In genomic region chr6:26531897-26532296, GRCh38 we compare ENCODE assay signal across 13 cellular contexts. TPM values are rescaled to one million over a fixed set of nuclear protein-coding genes. Genes with fewer than 3 reads are reported as not detected.
DNase-seq lines count a peak whose midpoint lies in the region; TF ChIP-seq lines count a peak whose summit lies in the region.
"Had no signal": no experiment of that assay in that cellular context is flagged by ENCODE, and none has a peak within 500 bp of the region (broad histone marks: within the 10 kb centered on the region; RNA-seq: fewer than 3 reads in every experiment).

No MANE protein-coding gene starts in this region.

- POLR2A ChIA-PET in activated CD4-positive, alpha-beta memory T cell treated with anti-CD3 and anti-CD28 coated beads for 36 hours (lab: Charles Lee): interaction anchor here (0.6 to 2.1 kb wide), 2 partner anchors 9 to 58 kb away, joined by 3 to 9 read pairs; no protein-coding TSS in a partner anchor

- H2AK5ac ChIP-seq in mesenchymal stem cell (ENCODE audit: low read length, severe bottlenecking): peak overlapping the region; percentile 89

- no peak overlapping the region for H2AFZ ChIP-seq in mesenchymal stem cell (ENCODE audit: low read depth, low read length)

- no peak for TF ChIP-seq CTCF in tibial artery (IDR thresholded peaks at IDR 0.05)

- H3K27ac ChIP-seq in mesenchymal stem cell (ENCODE audit: low read length, poor library complexity, severe bottlenecking): peak overlapping the region; percentile 100
- H3K27ac ChIP-seq in tibial artery: peak overlapping the region; percentile 74 to 83

- WGBS in mesenchymal stem cell: 100% methylated on average over 1 of the region's 1 CpG

- no peak overlapping the region for H2BK5ac ChIP-seq in mesenchymal stem cell (ENCODE audit: low read depth, low read length, poor library complexity, severe bottlenecking)

- intact Hi-C loops in activated CD4-positive, alpha-beta memory T cell treated with anti-CD3 and anti-CD28 coated beads for 36 hours (cut with micrococcal nuclease): loop anchor here (1.0 to 10.0 kb wide), 7 partner anchors 11 to 973 kb away; a partner anchor contains a TSS
- intact Hi-C loops in tibial artery (cut with DNase I; ENCODE audit: low total_unique reads): loop anchor here (10.0 kb wide), 1 partner anchor 943 kb away; the partner anchor contains the start of gene ZNF184

- H3K9me3 Mint-ChIP-seq in activated naive CD4-positive, alpha-beta T cell treated with anti-CD3 and anti-CD28 coated beads, Interleukin-2, amount 50 U/mL, for 24 hours: no peaks in the 10 kb centered on the region
- H3K9me3 Mint-ChIP-seq in activated CD4-positive, alpha-beta memory T cell treated with anti-CD3 and anti-CD28 coated beads for 36 hours: no peaks in the 10 kb centered on the region

- peaks cover 5% of the 10 kb centered on the region for H3K4me1 ChIP-seq in mesenchymal stem cell (ENCODE audit: control insufficient read depth, insufficient read depth, low read depth, low read length)
- peaks cover 0 to 32% (median 12%) of the 10 kb centered on the region in 4 donors for H3K4me1 ChIP-seq in tibial artery
- H3K4me1 ChIP-seq: BE2C had no signal

- H3K18ac ChIP-seq in mesenchymal stem cell (ENCODE audit: low read depth in 1 of 2, low read length in 2 of 2): no peak overlapping the region

- no peak overlapping the region for H4K8ac ChIP-seq in mesenchymal stem cell (ENCODE audit: low read length)

- H3K27me3 ChIP-seq in mesenchymal stem cell (ENCODE audit: control insufficient read depth in 1 of 2, insufficient read depth in 1 of 2, low read length in 2 of 2) (no peaks in the 10 kb centered on the region), tibial artery (no peaks in the 10 kb centered on the region)
- H3K27me3 ChIP-seq: BE2C had no signal

- H3K27me3 Mint-ChIP-seq in activated naive CD4-positive, alpha-beta T cell treated with anti-CD3 and anti-CD28 coated beads, Interleukin-2, amount 50 U/mL, for 24 hours: no peaks in the 10 kb centered on the region
- H3K27me3 Mint-ChIP-seq in activated CD4-positive, alpha-beta memory T cell treated with anti-CD3 and anti-CD28 coated beads for 36 hours: no peaks in the 10 kb centered on the region

- H3K4me1 Mint-ChIP-seq in activated naive CD4-positive, alpha-beta T cell treated with anti-CD3 and anti-CD28 coated beads, Interleukin-2, amount 50 U/mL, for 24 hours: peaks cover 61% of the 10 kb centered on the region
- H3K4me1 Mint-ChIP-seq in activated CD4-positive, alpha-beta memory T cell treated with anti-CD3 and anti-CD28 coated beads for 36 hours (ENCODE audit: low read depth): peaks cover 37% of the 10 kb centered on the region

- H3K4me2 ChIP-seq in mesenchymal stem cell (ENCODE audit: low read length, poor library complexity, severe bottlenecking): no peak overlapping the region

- no peak overlapping the region for H2BK12ac ChIP-seq in mesenchymal stem cell (ENCODE audit: low read length in 2 of 2)

- no peak overlapping the region for H4K91ac ChIP-seq in mesenchymal stem cell (ENCODE audit: low read length)

- no peak for DNase-seq in activated naive CD4-positive, alpha-beta T cell (lab: John Stamatoyannopoulos, UW)
- no peak for DNase-seq in activated CD4-positive, alpha-beta memory T cell treated with anti-CD3 and anti-CD28 coated beads for 36 hours
- no peak for DNase-seq in mesenchymal stem cell
- DNase-seq in tibial artery: no peak
- DNase-seq in COLO829 (ENCODE audit: low spot score): no peak
- no peak for DNase-seq in NCI-H748 treated with DMSO at 0.1 percent for 48 hours (lab: John Stamatoyannopoulos, UW)
- DNase-seq in SW 1271 (lab: John Stamatoyannopoulos, UW): no peak
- DNase-seq: BE2C; NCI-H1930; stimulated activated CD8-positive, alpha-beta memory T cell treated with anti-CD3 and anti-CD28 coated beads, Interleukin-4, amount 100 ng/mL, for 48 hours had no signal

- peaks cover 2% of the 10 kb centered on the region for H3K36me3 Mint-ChIP-seq in activated naive CD4-positive, alpha-beta T cell treated with anti-CD3 and anti-CD28 coated beads, Interleukin-2, amount 50 U/mL, for 24 hours
- peaks cover 5% of the 10 kb centered on the region for H3K36me3 Mint-ChIP-seq in activated CD4-positive, alpha-beta memory T cell treated with anti-CD3 and anti-CD28 coated beads for 36 hours

- H3K4me3 ChIP-seq in mesenchymal stem cell (ENCODE audit: insufficient read depth in 1 of 2, low read depth in 1 of 2, low read length in 2 of 2) (no peak overlapping the region), tibial artery (no peak overlapping the region)

- H3K9me3 ChIP-seq in mesenchymal stem cell (ENCODE audit: control insufficient read depth, low read length) (no peaks in the 10 kb centered on the region), tibial artery (no peaks in the 10 kb centered on the region)
- H3K9me3 ChIP-seq: BE2C had no signal

- no peak overlapping the region for H3K23ac ChIP-seq in mesenchymal stem cell (ENCODE audit: low read length in 2 of 2)

- no peak overlapping the region for H3K4ac ChIP-seq in mesenchymal stem cell (ENCODE audit: low read depth in 1 of 2, low read length in 2 of 2)

- no peak overlapping the region for H2BK120ac ChIP-seq in mesenchymal stem cell (ENCODE audit: low read depth, low read length)

- H3K9ac ChIP-seq in mesenchymal stem cell (ENCODE audit: low read length): no peak overlapping the region

- H3K79me1 ChIP-seq in mesenchymal stem cell (replicated peaks; ENCODE audit: low read length, poor library complexity, severe bottlenecking): no peaks in the 10 kb centered on the region

- H3K27ac Mint-ChIP-seq in activated naive CD4-positive, alpha-beta T cell treated with anti-CD3 and anti-CD28 coated beads, Interleukin-2, amount 50 U/mL, for 24 hours: peak overlapping the region; percentile 98
- H3K27ac Mint-ChIP-seq in activated CD4-positive, alpha-beta memory T cell treated with anti-CD3 and anti-CD28 coated beads for 36 hours: peak overlapping the region; percentile 92

- no peaks in the 10 kb centered on the region for H3K36me3 ChIP-seq in mesenchymal stem cell (ENCODE audit: control insufficient read depth in 1 of 2, insufficient read depth in 2 of 2, low read depth in 1 of 2, low read length in 2 of 2)
- H3K36me3 ChIP-seq in tibial artery: no peaks in the 10 kb centered on the region
- H3K36me3 ChIP-seq: BE2C had no signal

- peak overlapping the region; percentile 99 for H3K4me3 Mint-ChIP-seq in activated naive CD4-positive, alpha-beta T cell treated with anti-CD3 and anti-CD28 coated beads, Interleukin-2, amount 50 U/mL, for 24 hours
- no peak overlapping the region for H3K4me3 Mint-ChIP-seq in activated CD4-positive, alpha-beta memory T cell treated with anti-CD3 and anti-CD28 coated beads for 36 hours

- CTCF ChIA-PET in activated CD4-positive, alpha-beta memory T cell treated with anti-CD3 and anti-CD28 coated beads for 36 hours (lab: Charles Lee): interaction anchor here (2.2 to 2.3 kb wide), 2 partner anchors 12 to 190 kb away, joined by 9 read pairs; no protein-coding TSS in a partner anchor

- no peak overlapping the region for H3K14ac ChIP-seq in mesenchymal stem cell (ENCODE audit: low read length in 2 of 2)

- no peak overlapping the region for H2BK15ac ChIP-seq in mesenchymal stem cell (ENCODE audit: low read depth, poor library complexity, severe bottlenecking)

RNA-seq across cellular contexts. Expression of gene HMGN4, which starts 6.3 kb away (rescaled TPM):
- 10 to 100 TPM; 93.2 to 96.0 TPM for total RNA-seq in activated CD4-positive, alpha-beta memory T cell treated with anti-CD3 and anti-CD28 coated beads for 36 hours
- 34.2 TPM for polyA plus RNA-seq in mesenchymal stem cell (2013, experiment 1 of 2)
- 32.7 TPM for polyA plus RNA-seq in mesenchymal stem cell (2013, experiment 2 of 2)

RNA-seq across cellular contexts. Expression of gene BTN1A1, which starts 31.8 kb away (rescaled TPM):
- total RNA-seq in activated CD4-positive, alpha-beta memory T cell treated with anti-CD3 and anti-CD28 coated beads for 36 hours: not detected
- not detected for polyA plus RNA-seq in mesenchymal stem cell (2013, experiment 1 of 2)
- polyA plus RNA-seq in mesenchymal stem cell (2013, experiment 2 of 2): not detected
- total RNA-seq: lower leg skin, Right ventricle myocardium inferior had no signal
